In genomic region chr10:133536198-133536597, GRCh38 we compare ENCODE assay signal across 33 cellular contexts. TPM values are rescaled to one million over a fixed set of nuclear protein-coding genes. Genes with fewer than 3 reads are reported as not detected.
"Had no signal": no experiment of that assay in that cellular context is flagged by ENCODE, and none has a peak within 500 bp of the region (broad histone marks: within the 10 kb centered on the region; RNA-seq: fewer than 3 reads in every experiment).

No MANE protein-coding gene starts in this region.

- H3K4me3 ChIP-seq: adrenal gland, ascending aorta, body of pancreas, breast epithelium, cardiac muscle cell had no signal

- ATAC-seq: activated naive CD4-positive, alpha-beta T cell treated with anti-CD3 and anti-CD28 coated beads, Interleukin-2, amount 50 U/mL, for 72 hours; activated naive CD8-positive, alpha-beta T cell treated with anti-CD3 and anti-CD28 coated beads, Interleukin-2, amount 50 U/mL, for 24 hours; activated T-cell treated with anti-CD3 and anti-CD28 coated beads, Interleukin-2, amount 50 U/mL, for 4 hours; activated T-cell treated with anti-CD3 and anti-CD28 coated beads, Interleukin-2, amount 50 U/mL, for 72 hours; activated T-helper 17 cell treated with anti-CD3 and anti-CD28 coated beads, Interleukin-2, amount 50 U/mL, for 72 hours; body of pancreas had no signal

- H3K9me3 ChIP-seq: adrenal gland, ascending aorta, body of pancreas, breast epithelium had no signal

- H3K36me3 ChIP-seq: adrenal gland, ascending aorta, brain microvascular endothelial cell, breast epithelium, cardiac muscle cell had no signal

- H3K4me1 ChIP-seq: adrenal gland, ascending aorta, body of pancreas, breast epithelium had no signal

- H3K27ac ChIP-seq: adrenal gland, ascending aorta, body of pancreas, brain microvascular endothelial cell, cardiac muscle cell had no signal

- DNase-seq: activated effector memory CD4-positive, alpha-beta T cell treated with anti-CD3 and anti-CD28 coated beads, Interleukin-2, amount 50 U/mL, for 16 hours; activated effector memory CD4-positive, alpha-beta T cell treated with Interleukin-2 at 50 U/mL for 16 hours; activated gamma-delta T cell; activated gamma-delta T cell treated with Interleukin-2 at 50 U/mL for 16 hours; activated naive CD4-positive, alpha-beta T cell; activated naive CD4-positive, alpha-beta T cell treated with anti-CD3 and anti-CD28 coated beads for 36 hours; activated naive CD4-positive, alpha-beta T cell treated with anti-CD3 and anti-CD28 coated beads, Interleukin-2, amount 10 ng/mL, durations not matched to agents 7 days and 5 days; activated naive CD4-positive, alpha-beta T cell treated with anti-CD3 and anti-CD28 coated beads, Interleukin-2, amount 50 U/mL, for 16 hours; activated naive CD4-positive, alpha-beta T cell treated with Interleukin-2 at 50 U/mL for 16 hours; activated naive CD8-positive, alpha-beta T cell treated with anti-CD3 and anti-CD28 coated beads for 36 hours; activated naive CD8-positive, alpha-beta T cell treated with anti-CD3 and anti-CD28 coated beads, Interleukin-2, amount 10 ng/mL, durations not matched to agents 7 days and 5 days; activated naive CD8-positive, alpha-beta T cell treated with anti-CD3 and anti-CD28 coated beads, Interleukin-2, amount 50 U/mL, for 24 hours; activated T-cell treated with anti-CD3 and anti-CD28 coated beads, Interleukin-2, amount 50 U/mL, for 1 hour; activated T-cell treated with anti-CD3 and anti-CD28 coated beads, Interleukin-2, amount 50 U/mL, for 24 hours; activated T-cell treated with anti-CD3 and anti-CD28 coated beads, Interleukin-2, amount 50 U/mL, for 4 hours; activated T-cell treated with anti-CD3 and anti-CD28 coated beads, Interleukin-2, amount 50 U/mL, for 48 hours; activated T-cell treated with anti-CD3 and anti-CD28 coated beads, Interleukin-2, amount 50 U/mL, for 72 hours; adrenal gland; amniotic stem cell; amygdala; anterior cingulate cortex; aorta; body of pancreas; brain microvascular endothelial cell; caudate nucleus; central memory CD4-positive, alpha-beta T cell; cerebellar nuclear complex had no signal

- FAIRE-seq: astrocyte had no signal

- H3K27me3 ChIP-seq: ascending aorta, body of pancreas, brain microvascular endothelial cell, cardiac muscle cell had no signal

RNA-seq across cellular contexts. Expression of gene CYP2E1, which starts 9.0 kb away (rescaled TPM):
- total RNA-seq: activated naive CD8-positive, alpha-beta T cell treated with anti-CD3 and anti-CD28 coated beads for 36 hours had no signal

RNA-seq across cellular contexts. Expression of gene SYCE1, which starts 29.2 kb away (rescaled TPM):
- total RNA-seq: ascending aorta, cardiac muscle cell had no signal
